ENCODE assay signal across 9 cellular contexts in the genomic region with DNA sequence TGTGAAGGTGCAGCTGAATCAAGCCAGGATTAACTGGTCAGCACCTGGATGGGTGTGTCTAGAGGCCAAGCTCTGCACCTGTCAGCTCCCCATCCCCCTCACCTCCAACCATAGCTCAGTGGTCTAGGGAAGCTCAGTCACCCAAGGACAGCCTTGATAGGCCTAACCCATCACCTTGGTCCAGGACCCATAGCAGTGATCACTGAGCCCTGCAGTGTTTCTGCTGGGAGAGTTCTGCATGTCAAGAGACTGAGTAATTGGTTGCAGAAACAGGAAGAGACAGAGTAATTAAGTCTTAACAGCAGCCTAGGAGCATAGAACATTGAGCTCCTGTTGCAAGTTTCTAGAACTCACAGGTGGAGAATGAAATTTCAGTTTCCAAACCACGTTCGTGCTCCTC. TPM values are rescaled to one million over a fixed set of nuclear protein-coding genes. Genes with fewer than 3 reads are reported as not detected.
DNase-seq lines count a peak whose midpoint lies in the region; ATAC-seq and TF ChIP-seq lines count a peak whose summit lies in the region.
"Had no signal": no experiment of that assay in that cellular context is flagged by ENCODE, and none has a peak within 500 bp of the region (broad histone marks: within the 10 kb centered on the region; RNA-seq: fewer than 3 reads in every experiment).

No MANE protein-coding gene starts in this region.

- ATAC-seq in heart left ventricle (no peak), left cardiac atrium (no peak), HG03064 (IDR thresholded peaks at IDR 0.05; ENCODE audit: low read depth, unreplicated experiment) (peak; percentile 71)

- intact Hi-C loops in heart left ventricle (cut with DNase I), result no loop called here
- intact Hi-C loops in left cardiac atrium (cut with DNase I), result no loop called here

- no peaks in the 10 kb centered on the region for H3K27me3 ChIP-seq in heart left ventricle

- no peak overlapping the region for H3K4me3 ChIP-seq in heart left ventricle

- 95 to 100% (median 97%) methylated on average over 2 of the region's 2 CpGs for WGBS in heart left ventricle, 4 donors

- no peak for TF ChIP-seq CTCF in heart left ventricle (IDR thresholded peaks at IDR 0.05)

- no peak for DNase-seq in heart left ventricle
- DNase-seq in left cardiac atrium, result no peak
- DNase-seq in dedifferentiated amniotic fluid mesenchymal stem cell (ENCODE audit: extremely low spot score), result peak; percentile 0
- no peak for DNase-seq in stimulated activated CD4-positive, alpha-beta T cell treated with anti-CD3 and anti-CD28 coated beads, Interleukin-15, amount 100 ng/mL, for 24 hours
- no peak for DNase-seq in HK-2 (ENCODE audit: unreplicated experiment)
- DNase-seq in midbrain (lab: John Stamatoyannopoulos, UW), result no peak
- no peak for DNase-seq in 8988T
- DNase-seq: NCI-H187 treated with DMSO at 0.1 percent for 48 hours had no signal

- H3K36me3 ChIP-seq in heart left ventricle, result peaks cover 0 to 23% (median 17%) of the 10 kb centered on the region in 9 donors

- H3K4me1 ChIP-seq in heart left ventricle, result peaks cover 0 to 12% (median 0%) of the 10 kb centered on the region in 12 donors

- H3K27ac ChIP-seq in heart left ventricle, result peak overlapping the region in 7 of 12 donors; percentile 2 to 87 (median 46)

- no peaks in the 10 kb centered on the region for H3K9me3 ChIP-seq in heart left ventricle

- TF ChIP-seq POLR2A in heart left ventricle (IDR thresholded peaks at IDR 0.05), result no peak

RNA-seq across cellular contexts. Expression of a gene that starts 18.7 kb away (rescaled TPM):
- total RNA-seq in heart left ventricle, result 10 to 100 TPM; 19.7 to 31.4 (median 26.2) TPM
- polyA plus RNA-seq in heart left ventricle, result 10 to 100 TPM in 1 of 2 donors, 1 to 10 TPM in 1; 7.6 to 18.4 TPM
- total RNA-seq in left cardiac atrium, result 10 to 100 TPM; 19.5 to 27.2 TPM

RNA-seq across cellular contexts. Expression of a gene that starts 18.8 kb away (rescaled TPM):
- total RNA-seq in heart left ventricle (10 to 100 TPM in 2 of 9 donors, 1 to 10 TPM in 7; 2.9 to 20.2 (median 5.4) TPM), left cardiac atrium (10 to 100 TPM in 1 of 2 donors, 1 to 10 TPM in 1; 7.9 to 35.0 TPM)
- polyA plus RNA-seq in heart left ventricle, result 10 to 100 TPM in 1 of 2 donors, 1 to 10 TPM in 1; 8.2 to 11.1 TPM
